1 cellular context compared by ENCODE assay signal in genomic region chr15:89332446-89332845, GRCh38.
TF ChIP-seq lines count a peak whose summit lies in the region.

No MANE protein-coding gene starts in this region.

TF ChIP-seq in H1, 55 proteins besides CTCF, POLR2A, EP300 and RAD21:
- no peak for TF ChIP-seq SIX5 (IDR thresholded peaks at IDR 0.05; ENCODE audit: low read depth, low read length)
- TF ChIP-seq RFX5 (IDR thresholded peaks at IDR 0.05; ENCODE audit: borderline replicate concordance, low read depth, low read length): no peak
- no peak for TF ChIP-seq FOSL1 (IDR thresholded peaks at IDR 0.05; ENCODE audit: insufficient read depth, low read depth, low read length)
- no peak for TF ChIP-seq KDM5A (IDR thresholded peaks at IDR 0.05; ENCODE audit: low read length)
- TF ChIP-seq TAF7 (optimal IDR thresholded peaks at IDR 0.05; ENCODE audit: borderline replicate concordance, low read depth, low read length): no peak
- no peak for TF ChIP-seq ATF3 (IDR thresholded peaks at IDR 0.05; ENCODE audit: insufficient read depth, low read depth, low read length)
- no peak for TF ChIP-seq TAF1 (IDR thresholded peaks at IDR 0.05; ENCODE audit: low read depth, low read length)
- no peak for TF ChIP-seq GTF2F1 (IDR thresholded peaks at IDR 0.05; ENCODE audit: borderline replicate concordance, low read depth, low read length)
- no peak for TF ChIP-seq E2F6 (IDR thresholded peaks at IDR 0.05)
- no peak for TF ChIP-seq CHD7 (IDR thresholded peaks at IDR 0.05; ENCODE audit: insufficient replicate concordance, low read length)
- no peak for TF ChIP-seq RBBP5 (IDR thresholded peaks at IDR 0.05; ENCODE audit: borderline replicate concordance, low read depth, low read length)
- no peak for TF ChIP-seq USF2 (IDR thresholded peaks at IDR 0.05; ENCODE audit: low read length)
- TF ChIP-seq HDAC2 (IDR thresholded peaks at IDR 0.05; ENCODE audit: borderline replicate concordance in 1 of 2, low read depth in 2 of 2, low read length in 2 of 2): no peak
